ENCODE assay signal across 22 cellular contexts in the genomic region with DNA sequence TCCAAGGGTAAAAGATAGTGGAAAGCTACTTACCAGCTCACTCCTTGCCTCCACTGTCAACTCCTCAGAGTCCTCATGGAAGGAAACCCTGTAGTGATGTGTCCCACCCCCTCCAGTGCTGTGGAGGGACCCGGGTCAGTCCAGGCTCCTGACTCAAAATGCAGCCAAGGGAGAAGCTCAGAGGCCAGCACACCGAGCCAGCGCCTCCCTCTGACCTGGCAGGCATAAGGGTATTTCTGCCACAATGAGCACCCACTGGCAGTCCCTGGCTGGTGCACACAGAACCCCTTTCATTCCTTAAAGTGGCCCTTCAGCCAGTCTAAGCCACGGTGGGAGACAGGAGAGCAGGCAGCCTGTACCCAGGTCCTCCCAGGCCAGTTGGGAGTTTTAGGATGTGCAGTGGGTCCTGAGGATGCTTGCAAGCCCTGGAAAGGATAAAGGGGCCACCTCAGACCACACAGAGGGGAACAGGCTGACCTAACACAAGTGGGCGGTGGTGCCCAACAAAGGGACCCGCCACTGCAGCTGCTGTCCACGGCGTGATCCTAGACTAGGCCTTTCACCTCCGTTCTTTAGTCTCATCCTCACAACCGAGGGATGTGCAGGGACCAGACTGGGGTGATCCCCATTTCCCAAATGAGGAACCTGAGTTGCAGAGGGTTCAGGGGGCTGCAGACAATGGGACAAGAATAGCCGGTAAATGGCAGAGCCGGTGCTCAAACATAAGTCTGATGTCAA. TPM values are rescaled to one million over a fixed set of nuclear protein-coding genes. Genes with fewer than 3 reads are reported as not detected.
DNase-seq lines count a peak whose midpoint lies in the region; ATAC-seq and TF ChIP-seq lines count a peak whose summit lies in the region.
"Had no signal": no experiment of that assay in that cellular context is flagged by ENCODE, and none has a peak within 500 bp of the region (broad histone marks: within the 10 kb centered on the region; RNA-seq: fewer than 3 reads in every experiment).

No MANE protein-coding gene starts in this region.

- 83 to 89% methylated on average over 12 of the region's 12 CpGs for WGBS in sigmoid colon, 2 donors

- H3K27ac ChIP-seq in sigmoid colon (no peak overlapping the region), foreskin keratinocyte (no peak overlapping the region)
- H3K27ac ChIP-seq: HL-60 had no signal

- no peaks in the 10 kb centered on the region for H3K36me3 ChIP-seq in sigmoid colon

- H3K27me3 ChIP-seq in sigmoid colon (peaks cover 9 to 83% (median 55%) of the 10 kb centered on the region in 3 donors), foreskin keratinocyte (peaks cover 19% of the 10 kb centered on the region)

- TF ChIP-seq CTCF in sigmoid colon (IDR thresholded peaks at IDR 0.05) (no peak), foreskin keratinocyte (conservative IDR thresholded peaks at IDR 0.05) (no peak)

- no peak for ATAC-seq in foreskin keratinocyte
- ATAC-seq: HepG2, PC-3 had no signal

- no peak overlapping the region for H3K4me3 ChIP-seq in sigmoid colon

- no peak for TF ChIP-seq EP300 in sigmoid colon (IDR thresholded peaks at IDR 0.05)

- peak; percentile 68 for DNase-seq in Ammon's horn (ENCODE audit: low spot score)
- peak; percentile 39 for DNase-seq in ecto neural progenitor cell (ENCODE audit: low spot score)
- peak; percentile 68 for DNase-seq in mesenteric fat pad (ENCODE audit: low spot score)
- peak; percentile 35 for DNase-seq in sigmoid colon
- DNase-seq in cardiac septum (ENCODE audit: low spot score) = no peak
- no peak for DNase-seq in foreskin keratinocyte
- DNase-seq in cortex of kidney (lab: John Stamatoyannopoulos, UW) = no peak
- DNase-seq: H9, KBM-7, MM.1S, NCI-H1048, NCI-H1417 treated with DMSO at 0.1 percent for 48 hours, NCI-H187, NCI-H2107, NCI-H526 treated with DMSO at 0.1 percent for 48 hours, PC-3, SHP77 had no signal

- H3K9me3 ChIP-seq in sigmoid colon = no peaks in the 10 kb centered on the region

- H3K4me1 ChIP-seq in sigmoid colon = peaks cover 0 to 13% (median 12%) of the 10 kb centered on the region in 4 donors
- no peaks in the 10 kb centered on the region for H3K4me1 ChIP-seq in foreskin keratinocyte

- intact Hi-C loops in sigmoid colon (cut with DNase I) (no loop called here), cardiac septum (cut with DNase I) (no loop called here)

- TF ChIP-seq POLR2A in sigmoid colon (IDR thresholded peaks at IDR 0.05) = no peak

RNA-seq across cellular contexts. Expression of gene JAKMIP1, which starts 5.7 kb away (rescaled TPM):
- total RNA-seq in mesenteric fat pad (0.10 TPM), sigmoid colon (1 to 10 TPM in 3 of 4 donors, under 1 TPM in 1; 0.49 to 3.9 (median 1.8) TPM), cardiac septum (not detected), foreskin keratinocyte (not detected in 2 replicates)
- polyA plus RNA-seq in sigmoid colon (1 to 10 TPM in 1 of 3 donors, not detected in 2; 1.8 TPM), foreskin keratinocyte (not detected in 2 replicates)
- total RNA-seq: HepG2, HT-29, RPMI7951 had no signal
- polyA plus RNA-seq: AG04450, HepG2 had no signal

Comparison
In these comparisons a context has a peak if more than half of its experiments do, and no peak if none do; other contexts are left out.
1. DNase-seq: peak in Ammon's horn (single experiment), ecto neural progenitor cell (single experiment), mesenteric fat pad (single experiment) and sigmoid colon (single experiment); none in cardiac septum (single experiment), foreskin keratinocyte (0 of 2) and cortex of kidney (single experiment).